In genomic region chr1:169094897-169095569, GRCh38 we compare ENCODE assay signal across 20 cellular contexts.
"Had no signal": no experiment of that assay in that cellular context is flagged by ENCODE, and none has a peak within 500 bp of the region (broad histone marks: within the 10 kb centered on the region; RNA-seq: fewer than 3 reads in every experiment).

No MANE protein-coding gene starts in this region.

- H3K27me3 ChIP-seq: foreskin keratinocyte, ovary, right atrium auricular region, thyroid gland had no signal

- H3K4me1 ChIP-seq: lower lobe of right lung, psoas muscle, right atrium auricular region, thyroid gland had no signal

- H3K4me3 ChIP-seq: lower lobe of right lung, ovary, psoas muscle, right atrium auricular region, thyroid gland had no signal

- DNase-seq: activated B cell treated with CpG ODN at 0.5 μM for 24 hours; activated CD4-positive, alpha-beta T cell treated with anti-CD3 and anti-CD28 coated beads for 36 hours; activated CD4-positive, alpha-beta T cell treated with anti-CD3 and anti-CD28 coated beads, Interleukin-2, amount 50 U/mL, for 4 hours; activated CD8-positive, alpha-beta memory T cell treated with anti-CD3 and anti-CD28 coated beads, Interleukin-2, amount 50 U/mL, for 48 hours; activated naive CD4-positive, alpha-beta T cell; activated T-cell treated with anti-CD3 and anti-CD28 coated beads, Interleukin-2, amount 50 U/mL, for 4 hours; amniotic stem cell; cerebellar nuclear complex; foreskin keratinocyte; kidney; lower lobe of right lung; ovary; psoas muscle; stimulated activated CD4-positive, alpha-beta T cell treated with anti-CD3 and anti-CD28 coated beads, Interleukin-4, amount 100 ng/mL, for 4 hours; stimulated activated naive CD8-positive, alpha-beta T cell treated with anti-CD3 and anti-CD28 coated beads, Interleukin-15, Interleukin-2, amounts not matched to agents 100 U/mL and 50 U/mL, for 24 hours; T-helper 9 cell; thyroid gland had no signal

- H3K27ac ChIP-seq: foreskin keratinocyte, lower lobe of right lung, neutrophil, ovary, psoas muscle, right atrium auricular region, thyroid gland had no signal

- H3K36me3 ChIP-seq: lower lobe of right lung, neutrophil, ovary, right atrium auricular region, thyroid gland had no signal

- H3K9me3 ChIP-seq: lower lobe of right lung, neutrophil, ovary, psoas muscle, right atrium auricular region, thyroid gland had no signal

- ATAC-seq: activated CD4-positive, alpha-beta T cell treated with anti-CD3 and anti-CD28 coated beads for 36 hours; activated T-cell treated with anti-CD3 and anti-CD28 coated beads, Interleukin-2, amount 50 U/mL, for 4 hours; foreskin keratinocyte; left lobe of liver; lower lobe of right lung; psoas muscle; stimulated activated naive CD8-positive, alpha-beta T cell treated with anti-CD3 and anti-CD28 coated beads, Interleukin-15, Interleukin-2, amounts not matched to agents 100 U/mL and 50 U/mL, for 24 hours had no signal
